ENCODE assay signal across 22 cellular contexts in genomic region chr3:50658416-50658815, GRCh38. TPM values are rescaled to one million over a fixed set of nuclear protein-coding genes. Genes with fewer than 3 reads are reported as not detected.
DNase-seq lines count a peak whose midpoint lies in the region; TF ChIP-seq lines count a peak whose summit lies in the region.
"Had no signal": no experiment of that assay in that cellular context is flagged by ENCODE, and none has a peak within 500 bp of the region (broad histone marks: within the 10 kb centered on the region; RNA-seq: fewer than 3 reads in every experiment).

No MANE protein-coding gene starts in this region.

- H3K27ac Mint-ChIP-seq in HFFc6 = peak overlapping the region; percentile 28
- no peak overlapping the region for H3K27ac Mint-ChIP-seq in endodermal cell

- H3K9me3 ChIP-seq in endodermal cell (ENCODE audit: control insufficient read depth, low read length) (no peaks in the 10 kb centered on the region), suprapubic skin (no peaks in the 10 kb centered on the region)
- H3K9me3 ChIP-seq: adrenal gland, right atrium auricular region, vagina had no signal

- no peak overlapping the region for H3K4me3 ChIP-seq in endodermal cell (ENCODE audit: low read length)
- no peak overlapping the region for H3K4me3 ChIP-seq in suprapubic skin
- H3K4me3 ChIP-seq in brain microvascular endothelial cell (ENCODE audit: low read depth, low read length) = no peak overlapping the region
- H3K4me3 ChIP-seq: adrenal gland, cardiac muscle cell, dorsolateral prefrontal cortex, right atrium auricular region, vagina had no signal

- WGBS in endodermal cell (ENCODE audit: insufficient coverage in 1 of 2, insufficient read length in 1 of 2), 2 experiments = 91 to 95% methylated on average over 4 to 6 of the region's 6 CpGs
- 83% methylated on average over 6 of the region's 6 CpGs for WGBS in suprapubic skin

- H3K4me1 ChIP-seq in endodermal cell (ENCODE audit: control insufficient read depth, insufficient read depth, low read length) (no peaks in the 10 kb centered on the region), suprapubic skin (peaks cover 6% of the 10 kb centered on the region)
- H3K4me1 ChIP-seq: adrenal gland, vagina had no signal

- in situ Hi-C loops in brain microvascular endothelial cell (cut with HindIII; ENCODE audit: low pct_ligation_motif_present, low sequenced_read_pairs) = no loop called here

- no peak for TF ChIP-seq POLR2A in suprapubic skin (IDR thresholded peaks at IDR 0.05)

- TF ChIP-seq CTCF in HFFc6 (IDR thresholded peaks at IDR 0.05) (no peak), endodermal cell (conservative IDR thresholded peaks at IDR 0.05) (no peak), suprapubic skin (IDR thresholded peaks at IDR 0.05) (no peak), brain microvascular endothelial cell (IDR thresholded peaks at IDR 0.05; ENCODE audit: low read depth, low read length, missing control alignments) (no peak)

- TF ChIP-seq EP300 in suprapubic skin (IDR thresholded peaks at IDR 0.05) = no peak

- no peaks in the 10 kb centered on the region for H3K27me3 ChIP-seq in endodermal cell (ENCODE audit: control insufficient read depth, insufficient read depth, low read length, poor library complexity, severe bottlenecking)
- no peaks in the 10 kb centered on the region for H3K27me3 ChIP-seq in suprapubic skin
- H3K27me3 ChIP-seq in brain microvascular endothelial cell (replicated peaks) = no peaks in the 10 kb centered on the region
- H3K27me3 ChIP-seq: adrenal gland, cardiac muscle cell, dorsolateral prefrontal cortex, right atrium auricular region, vagina had no signal

- H3K36me3 ChIP-seq in endodermal cell (ENCODE audit: control insufficient read depth, insufficient read depth, low read length) (no peaks in the 10 kb centered on the region), suprapubic skin (no peaks in the 10 kb centered on the region), brain microvascular endothelial cell (replicated peaks) (no peaks in the 10 kb centered on the region)
- H3K36me3 ChIP-seq: adrenal gland, cardiac muscle cell, right atrium auricular region, vagina had no signal

- H3K4me1 Mint-ChIP-seq in HFFc6 (ENCODE audit: low read depth) = peaks cover 38% of the 10 kb centered on the region
- H3K4me1 Mint-ChIP-seq in endodermal cell = peaks cover 8% of the 10 kb centered on the region

- H3K27ac ChIP-seq in endodermal cell (ENCODE audit: low read depth, low read length) = no peak overlapping the region
- H3K27ac ChIP-seq in suprapubic skin = no peak overlapping the region
- H3K27ac ChIP-seq in brain microvascular endothelial cell = no peak overlapping the region
- H3K27ac ChIP-seq: adrenal gland, cardiac muscle cell, dorsolateral prefrontal cortex, right atrium auricular region, vagina had no signal

- DNase-seq in activated effector memory CD4-positive, alpha-beta T cell treated with anti-CD3 and anti-CD28 coated beads, Interleukin-2, amount 50 U/mL, for 16 hours = peak; percentile 41
- no peak for DNase-seq in activated effector memory CD4-positive, alpha-beta T cell treated with Interleukin-2 at 50 U/mL for 16 hours
- DNase-seq in HFFc6 = peak; percentile 75
- peak; percentile 26 for DNase-seq in endodermal cell
- DNase-seq in suprapubic skin (ENCODE audit: low spot score in 2 of 2) = peak; percentile 28 to 57
- DNase-seq in brain microvascular endothelial cell = no peak
- no peak for DNase-seq in cerebellar nuclear complex (lab: John Stamatoyannopoulos, UW)
- no peak for DNase-seq in GM19240 (ENCODE audit: insufficient read length, low spot score)
- DNase-seq: activated gamma-delta T cell; CD4-positive, CD25-positive, alpha-beta regulatory T cell; foreskin melanocyte; kidney glomerular epithelial cell; NCI-H1417; NCI-H524; occipital lobe; RPMI8226; T1000 had no signal

- H3K9ac ChIP-seq in endodermal cell (ENCODE audit: extremely low read depth, low read length, poor library complexity, severe bottlenecking) = no peak overlapping the region

- H3K9me3 Mint-ChIP-seq in HFFc6 (no peaks in the 10 kb centered on the region), endodermal cell (no peaks in the 10 kb centered on the region)
- H3K9me3 Mint-ChIP-seq: CD4-positive, CD25-positive, alpha-beta regulatory T cell had no signal

- H3K36me3 Mint-ChIP-seq in HFFc6 (ENCODE audit: low read depth) = no peaks in the 10 kb centered on the region
- H3K36me3 Mint-ChIP-seq in endodermal cell (ENCODE audit: low read depth) = no peaks in the 10 kb centered on the region
- H3K36me3 Mint-ChIP-seq: CD4-positive, CD25-positive, alpha-beta regulatory T cell had no signal

- H3K27me3 Mint-ChIP-seq in HFFc6 (ENCODE audit: insufficient read depth) (peaks cover 7% of the 10 kb centered on the region), endodermal cell (ENCODE audit: insufficient read depth) (peaks cover 8% of the 10 kb centered on the region)
- H3K27me3 Mint-ChIP-seq: CD4-positive, CD25-positive, alpha-beta regulatory T cell had no signal

- H3K4me3 Mint-ChIP-seq in HFFc6 = no peak overlapping the region
- no peak overlapping the region for H3K4me3 Mint-ChIP-seq in endodermal cell
- H3K4me3 Mint-ChIP-seq: CD4-positive, CD25-positive, alpha-beta regulatory T cell had no signal

RNA-seq across cellular contexts. Expression of gene DOCK3, which starts 16.3 kb away (rescaled TPM):
- total RNA-seq in HFFc6 (2021; fragmentation: NEBNext Ultra II Directional; extraction: Animal tissue kit (Norgen Biotek cat#: 25700)) = under 1 TPM; 0.14 to 0.26 (median 0.22) TPM
- total RNA-seq in endodermal cell (1 to 10 TPM; 7.7 to 8.5 TPM), suprapubic skin (1 to 10 TPM; 2.1 to 8.6 (median 2.9) TPM)
- polyA plus RNA-seq in endodermal cell (2013, experiment 1 of 2) = 4.2 TPM
- 3.9 TPM for polyA plus RNA-seq in endodermal cell (2013, experiment 2 of 2)

RNA-seq across cellular contexts. Expression of gene MAPKAPK3, which starts 41.5 kb away (rescaled TPM):
- 10 to 100 TPM; 60.5 to 65.5 (median 62.8) TPM for total RNA-seq in HFFc6 (2021; fragmentation: NEBNext Ultra II Directional; extraction: Animal tissue kit (Norgen Biotek cat#: 25700))
- total RNA-seq in endodermal cell (10 to 100 TPM; 37.2 to 39.7 TPM), suprapubic skin (100 to 1,000 TPM in 2 of 4 donors, 10 to 100 TPM in 2; 71.5 to 120 (median 99.4) TPM)
- polyA plus RNA-seq in endodermal cell (2013, experiment 1 of 2) = 29.9 TPM
- 26.1 TPM for polyA plus RNA-seq in endodermal cell (2013, experiment 2 of 2)

RNA-seq across cellular contexts. Expression of gene CISH, which starts 46.8 kb away (rescaled TPM):
- 1 to 10 TPM in 2 of 6 experiments, under 1 TPM in 4; 0.84 to 1.4 (median 0.95) TPM for total RNA-seq in HFFc6 (2021; fragmentation: NEBNext Ultra II Directional; extraction: Animal tissue kit (Norgen Biotek cat#: 25700))
- total RNA-seq in endodermal cell = 1 to 10 TPM; 1.2 to 2.0 TPM
- 3.6 TPM for polyA plus RNA-seq in endodermal cell (2013, experiment 1 of 2)
- 3.7 TPM for polyA plus RNA-seq in endodermal cell (2013, experiment 2 of 2)
- total RNA-seq in suprapubic skin = 10 to 100 TPM; 12.8 to 20.5 (median 14.7) TPM

Comparison
In these comparisons a context has a peak if more than half of its experiments do, and no peak if none do; other contexts are left out.
1. DNase-seq: peak in activated effector memory CD4-positive, alpha-beta T cell treated with anti-CD3 and anti-CD28 coated beads, Interleukin-2, amount 50 U/mL, for 16 hours (single experiment), HFFc6 (single experiment), endodermal cell (single experiment) and suprapubic skin (2 of 2); none in activated effector memory CD4-positive, alpha-beta T cell treated with Interleukin-2 at 50 U/mL for 16 hours (single experiment), brain microvascular endothelial cell (single experiment), cerebellar nuclear complex (0 of 2) and GM19240 (single experiment).
2. RNA of gene CISH, which starts 46.8 kb away (total RNA-seq): 12.8 to 20.5 TPM in suprapubic skin; 1.2 to 2.0 TPM in endodermal cell and 0.84 to 1.4 TPM in HFFc6; every median in the first group is over 4 times any median in the second.